ENCODE assay signal across 15 cellular contexts in the genomic region with DNA sequence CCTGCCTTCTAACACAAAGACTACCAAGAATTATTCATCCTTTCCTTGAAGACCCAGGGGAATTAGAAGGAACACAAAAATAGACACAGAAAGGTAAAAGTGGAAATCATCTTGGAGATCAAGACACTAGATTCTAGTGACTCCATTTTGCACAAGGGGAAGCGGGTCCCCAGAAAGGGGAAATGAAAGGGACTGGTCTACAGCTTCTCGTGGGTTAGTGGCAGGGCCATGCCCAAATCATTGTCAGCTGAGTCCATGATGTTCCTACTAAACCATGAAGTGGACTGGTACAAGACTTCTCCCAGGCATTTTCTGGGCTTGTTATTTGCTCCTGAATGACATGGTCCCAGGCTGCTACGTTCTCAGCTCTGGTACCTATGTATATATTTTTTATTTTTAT.
DNase-seq lines count a peak whose midpoint lies in the region; ATAC-seq and TF ChIP-seq lines count a peak whose summit lies in the region.
"Had no signal": no experiment of that assay in that cellular context is flagged by ENCODE, and none has a peak within 500 bp of the region (broad histone marks: within the 10 kb centered on the region; RNA-seq: fewer than 3 reads in every experiment).

No MANE protein-coding gene starts in this region.

- TF ChIP-seq CTCF in ascending aorta (IDR thresholded peaks at IDR 0.05) (no peak), mucosa of descending colon (IDR thresholded peaks at IDR 0.05) (no peak), upper lobe of left lung (IDR thresholded peaks at IDR 0.05) (no peak)

- TF ChIP-seq EP300 in upper lobe of left lung (IDR thresholded peaks at IDR 0.05) = no peak

- WGBS in upper lobe of left lung, 2 donors = 76 to 77% methylated on average over 3 of the region's 3 CpGs

- H3K9me3 ChIP-seq in ascending aorta (no peaks in the 10 kb centered on the region), mucosa of descending colon (no peaks in the 10 kb centered on the region), upper lobe of left lung (no peaks in the 10 kb centered on the region)

- DNase-seq in NAMALWA (ENCODE audit: low spot score) (peak; percentile 49), ascending aorta (ENCODE audit: low spot score in 2 of 2) (no peak), mucosa of descending colon (peak in 1 of 3 donors; percentile 31), upper lobe of left lung (peak in 1 of 2 donors; percentile 75), NCI-H1694 treated with DMSO at 0.1 percent for 48 hours (lab: John Stamatoyannopoulos, UW) (no peak)
- DNase-seq: activated gamma-delta T cell treated with Interleukin-2 at 50 U/mL for 16 hours; brain microvascular endothelial cell; effector CD8-positive, alpha-beta T cell; NCI-H1417 treated with DMSO at 0.1 percent for 48 hours; NCI-H526; SHP77 treated with DMSO at 0.1 percent for 48 hours had no signal

- no peak overlapping the region for H3K4me3 ChIP-seq in ascending aorta
- no peak overlapping the region for H3K4me3 ChIP-seq in mucosa of descending colon
- no peak overlapping the region for H3K4me3 ChIP-seq in upper lobe of left lung

- H3K27ac ChIP-seq in ascending aorta (peak overlapping the region; percentile 54 to 98), upper lobe of left lung (peak overlapping the region; percentile 37 to 72 (median 55))
- H3K27ac ChIP-seq: brain microvascular endothelial cell, parathyroid adenoma, VCaP had no signal

- peak; percentile 31 for ATAC-seq in mucosa of descending colon
- peak; percentile 64 to 84 for ATAC-seq in upper lobe of left lung (ENCODE audit: low FRiP score in 2 of 2)
- ATAC-seq in GM19395 (IDR thresholded peaks at IDR 0.05; ENCODE audit: unreplicated experiment) = no peak
- no peak for ATAC-seq in GM18505 (IDR thresholded peaks at IDR 0.05; ENCODE audit: unreplicated experiment)

- TF ChIP-seq POLR2A in upper lobe of left lung (IDR thresholded peaks at IDR 0.05) (peak in 1 of 4 donors; percentile 25), GM18505 (IDR thresholded peaks at IDR 0.05; ENCODE audit: borderline replicate concordance, extremely low read depth, insufficient read depth, insufficient read length) (no peak)

- no peaks in the 10 kb centered on the region for H3K27me3 ChIP-seq in ascending aorta
- no peaks in the 10 kb centered on the region for H3K27me3 ChIP-seq in upper lobe of left lung
- H3K27me3 ChIP-seq: brain microvascular endothelial cell had no signal

- peaks cover 7 to 42% of the 10 kb centered on the region in 2 donors for H3K4me1 ChIP-seq in ascending aorta
- no peaks in the 10 kb centered on the region for H3K4me1 ChIP-seq in mucosa of descending colon (ENCODE audit: low read depth)
- H3K4me1 ChIP-seq in upper lobe of left lung = peaks cover 11 to 23% (median 19%) of the 10 kb centered on the region in 4 donors
- H3K4me1 ChIP-seq: parathyroid adenoma had no signal

- H3K36me3 ChIP-seq in ascending aorta (no peaks in the 10 kb centered on the region), mucosa of descending colon (ENCODE audit: low read depth) (no peaks in the 10 kb centered on the region), upper lobe of left lung (no peaks in the 10 kb centered on the region)
- H3K36me3 ChIP-seq: brain microvascular endothelial cell had no signal

- intact Hi-C loops in ascending aorta (cut with DNase I) = loop anchor here (2.0 kb wide), 1 partner anchor 40 kb away; no protein-coding TSS in a partner anchor
- intact Hi-C loops in mucosa of descending colon (cut with DNase I, micrococcal nuclease) = no loop called here

Comparison
In these comparisons a context has a peak if more than half of its experiments do, and no peak if none do; other contexts are left out.
1. ATAC-seq: peak in mucosa of descending colon (single experiment) and upper lobe of left lung (2 of 2); none in GM19395 (single experiment) and GM18505 (single experiment).